ENCODE assay signal across 2 cellular contexts in the genomic region with DNA sequence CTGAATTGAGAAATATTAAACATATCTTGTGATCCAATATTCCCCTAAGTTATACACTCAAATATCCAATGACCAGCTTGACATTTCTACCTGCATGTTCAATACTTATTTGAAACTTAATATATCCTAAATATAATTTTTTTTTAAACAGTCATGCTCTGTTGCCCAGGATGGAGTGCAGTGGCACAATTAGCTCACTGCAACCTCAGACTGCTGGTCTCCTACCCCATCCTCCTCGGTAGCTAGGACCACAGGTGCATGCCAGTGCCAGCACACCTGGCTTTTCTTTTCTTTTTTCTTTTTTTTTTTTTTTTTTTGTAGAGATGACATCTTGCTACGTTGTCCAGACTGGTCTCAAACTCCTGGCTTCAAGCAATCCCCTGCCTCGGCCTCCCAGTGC.
TF ChIP-seq lines count a peak whose summit lies in the region.

No MANE protein-coding gene starts in this region.

TF ChIP-seq in HepG2, 621 proteins besides CTCF, POLR2A, EP300 and RAD21:
- TF ChIP-seq RBFOX2 (IDR thresholded peaks at IDR 0.05; ENCODE audit: low read depth, low read length), result 0 out of 2 replicates have a peak, but pooled peaks have one; percentile 32
- TF ChIP-seq ZSCAN29 (CRISPR knock-in tag; conservative IDR thresholded peaks at IDR 0.05), result no peak
TF ChIP-seq in HepG2: peak in this region for 1.

TF ChIP-seq in GM12878, 131 proteins besides CTCF, POLR2A, EP300 and RAD21:
- TF ChIP-seq ZNF384 (IDR thresholded peaks at IDR 0.05; ENCODE audit: borderline replicate concordance, low read depth, low read length) (no peak), PAX5 (IDR thresholded peaks at IDR 0.05; ENCODE audit: borderline replicate concordance, low read depth, low read length) (peak; percentile 66), FOXK2 (IDR thresholded peaks at IDR 0.05) (no peak), SREBF1 (IDR thresholded peaks at IDR 0.05; ENCODE audit: low read length) (no peak), NFIC (IDR thresholded peaks at IDR 0.05; ENCODE audit: low read depth, low read length) (no peak), SIN3A (IDR thresholded peaks at IDR 0.05; ENCODE audit: low read depth, low read length) (no peak)
- TF ChIP-seq, protein P1, sequence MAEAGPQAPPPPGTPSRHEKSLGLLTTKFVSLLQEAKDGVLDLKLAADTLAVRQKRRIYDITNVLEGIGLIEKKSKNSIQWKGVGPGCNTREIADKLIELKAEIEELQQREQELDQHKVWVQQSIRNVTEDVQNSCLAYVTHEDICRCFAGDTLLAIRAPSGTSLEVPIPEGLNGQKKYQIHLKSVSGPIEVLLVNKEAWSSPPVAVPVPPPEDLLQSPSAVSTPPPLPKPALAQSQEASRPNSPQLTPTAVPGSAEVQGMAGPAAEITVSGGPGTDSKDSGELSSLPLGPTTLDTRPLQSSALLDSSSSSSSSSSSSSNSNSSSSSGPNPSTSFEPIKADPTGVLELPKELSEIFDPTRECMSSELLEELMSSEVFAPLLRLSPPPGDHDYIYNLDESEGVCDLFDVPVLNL (IDR thresholded peaks at IDR 0.05; ENCODE audit: low read depth, low read length), result no peak
